Comparison of ENCODE assay signal across 8 cellular contexts in the genomic region with DNA sequence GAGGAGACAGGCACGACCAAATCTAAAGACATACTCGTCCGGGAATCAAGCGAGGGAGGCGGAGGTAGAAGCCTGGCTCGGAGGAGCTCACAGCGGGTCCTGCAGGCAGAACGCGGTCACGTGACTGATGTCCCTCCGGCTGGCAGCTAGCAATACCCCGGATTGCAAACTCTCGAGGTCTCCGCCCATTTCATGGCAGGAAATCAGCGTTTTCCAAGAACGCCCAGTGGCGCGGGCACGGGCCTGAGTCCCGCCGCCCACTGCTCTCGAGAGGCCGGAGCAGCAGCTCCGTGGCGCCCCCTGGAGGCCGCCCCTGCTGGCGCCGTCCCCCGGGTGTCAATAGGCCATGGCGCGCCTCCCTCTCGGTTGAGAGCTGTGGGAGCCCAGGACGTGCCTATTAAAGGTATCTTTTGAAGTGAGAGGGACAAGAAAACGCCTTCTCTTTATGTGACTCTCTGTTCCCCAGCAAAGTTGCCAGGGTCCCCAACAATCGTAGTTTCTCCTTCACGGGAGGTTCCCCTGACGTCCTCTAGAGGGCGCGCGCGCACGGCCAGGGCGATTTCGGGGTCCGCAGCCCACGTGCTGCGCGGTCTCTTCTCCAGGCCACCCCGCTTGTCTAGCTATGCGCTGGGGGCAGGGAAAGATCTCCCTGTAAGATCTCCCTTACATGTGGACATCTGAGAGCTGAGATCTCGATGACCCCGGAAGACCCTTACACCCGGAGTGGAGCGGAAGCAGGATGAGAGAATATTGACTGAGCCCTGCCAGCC. TPM values are rescaled to one million over a fixed set of nuclear protein-coding genes. Genes with fewer than 3 reads are reported as not detected.
A peak's percentile ranks its signal among the peaks of the same experiment; 100 is the strongest.
DNase-seq lines count a peak whose midpoint lies in the region; ATAC-seq and TF ChIP-seq lines count a peak whose summit lies in the region.

No MANE protein-coding gene starts in this region.

- no peaks in the 10 kb centered on the region for H4K20me1 ChIP-seq in neural progenitor cell (ENCODE audit: low read depth)

- peak; percentile 98 for DNase-seq in ELF-1 (ENCODE audit: low read depth, low spot score)
- peak; percentile 85 for DNase-seq in NB4 (ENCODE audit: low read depth)
- DNase-seq in SK-N-MC (ENCODE audit: low read depth, low spot score) = peak; percentile 35
- peak; percentile 72 for DNase-seq in activated naive CD4-positive, alpha-beta T cell treated with anti-CD3 and anti-CD28 coated beads, Interleukin-2, amount 10 ng/mL, durations not matched to agents 7 days and 5 days
- DNase-seq in neural progenitor cell (ENCODE audit: low spot score) = peak; percentile 96
- peak; percentile 78 to 80 for DNase-seq in stimulated activated naive CD8-positive, alpha-beta T cell treated with anti-CD3 and anti-CD28 coated beads, Interleukin-15, amount 100 ng/mL, for 72 hours

- TF ChIP-seq EP300 in gastroesophageal sphincter (IDR thresholded peaks at IDR 0.05) = no peak

- no peaks in the 10 kb centered on the region for H3K79me2 ChIP-seq in neural progenitor cell (ENCODE audit: low read depth)

- no peaks in the 10 kb centered on the region for H3K9me3 ChIP-seq in SK-N-MC (ENCODE audit: low read depth, low read length)
- no peaks in the 10 kb centered on the region for H3K9me3 ChIP-seq in gastroesophageal sphincter
- H3K9me3 ChIP-seq in neural progenitor cell (ENCODE audit: low read depth) = no peaks in the 10 kb centered on the region

- peak; percentile 96 for ATAC-seq in gastroesophageal sphincter
- ATAC-seq in stimulated activated naive CD8-positive, alpha-beta T cell treated with anti-CD3 and anti-CD28 coated beads, Interleukin-15, amount 100 ng/mL, for 72 hours = peak; percentile 89
- ATAC-seq in HG03280 (IDR thresholded peaks at IDR 0.05; ENCODE audit: unreplicated experiment) = no peak

- H3K4me2 ChIP-seq in neural progenitor cell = peak overlapping the region; percentile 75

- peak overlapping the region; percentile 72 for H3K4me3 Mint-ChIP-seq in activated naive CD4-positive, alpha-beta T cell treated with anti-CD3 and anti-CD28 coated beads, Interleukin-2, amount 10 ng/mL, durations not matched to agents 7 days and 5 days
- H3K4me3 Mint-ChIP-seq in neural progenitor cell = peak overlapping the region; percentile 91
- H3K4me3 Mint-ChIP-seq in stimulated activated naive CD8-positive, alpha-beta T cell treated with anti-CD3 and anti-CD28 coated beads, Interleukin-15, amount 100 ng/mL, for 72 hours = peak overlapping the region; percentile 80 to 86

- H3K27me3 ChIP-seq in gastroesophageal sphincter = no peaks in the 10 kb centered on the region
- H3K27me3 ChIP-seq in neural progenitor cell = no peaks in the 10 kb centered on the region

- H3K4me1 ChIP-seq in gastroesophageal sphincter = peaks cover 0 to 15% (median 0%) of the 10 kb centered on the region in 3 donors
- peaks cover 11% of the 10 kb centered on the region for H3K4me1 ChIP-seq in neural progenitor cell

- H3K36me3 Mint-ChIP-seq in activated naive CD4-positive, alpha-beta T cell treated with anti-CD3 and anti-CD28 coated beads, Interleukin-2, amount 10 ng/mL, durations not matched to agents 7 days and 5 days = no peaks in the 10 kb centered on the region
- H3K36me3 Mint-ChIP-seq in neural progenitor cell = no peaks in the 10 kb centered on the region

- H3K9ac ChIP-seq in SK-N-MC (ENCODE audit: insufficient read length) (peak overlapping the region; percentile 83), neural progenitor cell (no peak overlapping the region)

- H3K9me3 Mint-ChIP-seq in activated naive CD4-positive, alpha-beta T cell treated with anti-CD3 and anti-CD28 coated beads, Interleukin-2, amount 10 ng/mL, durations not matched to agents 7 days and 5 days = no peaks in the 10 kb centered on the region
- no peaks in the 10 kb centered on the region for H3K9me3 Mint-ChIP-seq in neural progenitor cell
- H3K9me3 Mint-ChIP-seq in stimulated activated naive CD8-positive, alpha-beta T cell treated with anti-CD3 and anti-CD28 coated beads, Interleukin-15, amount 100 ng/mL, for 72 hours = no peaks in the 10 kb centered on the region

- peaks cover 9% of the 10 kb centered on the region for H3K4me1 Mint-ChIP-seq in activated naive CD4-positive, alpha-beta T cell treated with anti-CD3 and anti-CD28 coated beads, Interleukin-2, amount 10 ng/mL, durations not matched to agents 7 days and 5 days
- peaks cover 22% of the 10 kb centered on the region for H3K4me1 Mint-ChIP-seq in neural progenitor cell
- peaks cover 12% of the 10 kb centered on the region for H3K4me1 Mint-ChIP-seq in stimulated activated naive CD8-positive, alpha-beta T cell treated with anti-CD3 and anti-CD28 coated beads, Interleukin-15, amount 100 ng/mL, for 72 hours

- H3K36me3 ChIP-seq in SK-N-MC (ENCODE audit: insufficient read depth, low read length) (no peaks in the 10 kb centered on the region), gastroesophageal sphincter (no peaks in the 10 kb centered on the region), neural progenitor cell (no peaks in the 10 kb centered on the region)

- peaks cover 23% of the 10 kb centered on the region for H3F3A ChIP-seq in neural progenitor cell (ENCODE audit: low read depth)

- peak overlapping the region; percentile 19 for H3K27ac Mint-ChIP-seq in activated naive CD4-positive, alpha-beta T cell treated with anti-CD3 and anti-CD28 coated beads, Interleukin-2, amount 10 ng/mL, durations not matched to agents 7 days and 5 days
- H3K27ac Mint-ChIP-seq in neural progenitor cell = peak overlapping the region; percentile 96
- H3K27ac Mint-ChIP-seq in stimulated activated naive CD8-positive, alpha-beta T cell treated with anti-CD3 and anti-CD28 coated beads, Interleukin-15, amount 100 ng/mL, for 72 hours = peak overlapping the region; percentile 81 to 96

- H3K27ac ChIP-seq in SK-N-MC (peak overlapping the region; percentile 65; the same call in 1 of the 2 replicates), gastroesophageal sphincter (peak overlapping the region; percentile 71 to 91 (median 88)), neural progenitor cell (peak overlapping the region; percentile 25)

- H3K4me3 ChIP-seq in NB4 (ENCODE audit: low read depth, low read length) (peak overlapping the region; percentile 56), SK-N-MC (peak overlapping the region; percentile 81), gastroesophageal sphincter (peak overlapping the region; percentile 48 to 63), neural progenitor cell (peak overlapping the region; percentile 45)

- peaks cover 32% of the 10 kb centered on the region for H3K27me3 Mint-ChIP-seq in activated naive CD4-positive, alpha-beta T cell treated with anti-CD3 and anti-CD28 coated beads, Interleukin-2, amount 10 ng/mL, durations not matched to agents 7 days and 5 days
- no peaks in the 10 kb centered on the region for H3K27me3 Mint-ChIP-seq in neural progenitor cell (ENCODE audit: insufficient read depth, low read depth)
- no peaks in the 10 kb centered on the region for H3K27me3 Mint-ChIP-seq in stimulated activated naive CD8-positive, alpha-beta T cell treated with anti-CD3 and anti-CD28 coated beads, Interleukin-15, amount 100 ng/mL, for 72 hours

- WGBS in gastroesophageal sphincter (ENCODE audit: low coverage in 1 of 2), 2 donors = 0 to 8% methylated on average over 2 to 5 of the region's 54 CpGs

- CTCF ChIA-PET in activated naive CD4-positive, alpha-beta T cell treated with anti-CD3 and anti-CD28 coated beads, Interleukin-2, amount 10 ng/mL, durations not matched to agents 7 days and 5 days (lab: Charles Lee) = interaction anchor here (0.6 to 3.1 kb wide), 55 partner anchors 9 to 730 kb away, joined by 3 to 23 read pairs (median 3); partner anchors contain the start of gene RBFOX2

- TF ChIP-seq CTCF in NB4 (IDR thresholded peaks at IDR 0.05; ENCODE audit: low read depth, low read length) = peak; percentile 89
- peak in 3 of 4 experiments; percentile 99 to 100 (median 99) for TF ChIP-seq CTCF in gastroesophageal sphincter (IDR thresholded peaks at IDR 0.05)
- peak; percentile 100 for TF ChIP-seq CTCF in neural progenitor cell (IDR thresholded peaks at IDR 0.05)

- peak overlapping the region; percentile 92 for H2AFZ ChIP-seq in neural progenitor cell (replicated peaks)

- TF ChIP-seq POLR2A in NB4 (IDR thresholded peaks at IDR 0.05; ENCODE audit: extremely low read depth, insufficient read length) (no peak), gastroesophageal sphincter (IDR thresholded peaks at IDR 0.05) (peak in 1 of 2 donors; percentile 19)

RNA-seq across cellular contexts. Expression of gene RBFOX2, which starts 37.3 kb away (rescaled TPM):
- total RNA-seq in gastroesophageal sphincter = 100 to 1,000 TPM; 120 to 197 (median 169) TPM
- 163 and 206 TPM in 2 replicates for total RNA-seq in neural progenitor cell (ENCODE audit: low replicate concordance)

Comparison
In these comparisons a context has a peak if more than half of its experiments do, and no peak if none do; other contexts are left out.
1. DNase-seq: peak in every context shown above with its lines; median percentile 98 in ELF-1; 96 in neural progenitor cell; 85 in NB4; 79 in stimulated activated naive CD8-positive, alpha-beta T cell treated with anti-CD3 and anti-CD28 coated beads, Interleukin-15, amount 100 ng/mL, for 72 hours; 72 in activated naive CD4-positive, alpha-beta T cell treated with anti-CD3 and anti-CD28 coated beads, Interleukin-2, amount 10 ng/mL, durations not matched to agents 7 days and 5 days; 35 in SK-N-MC.
2. H3K27ac ChIP-seq: peak in every context shown above with its lines; median percentile 88 in gastroesophageal sphincter; 65 in SK-N-MC; 25 in neural progenitor cell.
3. H3K27ac Mint-ChIP-seq: peak in every context shown above with its lines; median percentile 96 in neural progenitor cell; 88 in stimulated activated naive CD8-positive, alpha-beta T cell treated with anti-CD3 and anti-CD28 coated beads, Interleukin-15, amount 100 ng/mL, for 72 hours; 19 in activated naive CD4-positive, alpha-beta T cell treated with anti-CD3 and anti-CD28 coated beads, Interleukin-2, amount 10 ng/mL, durations not matched to agents 7 days and 5 days.